Comparison of ENCODE assay signal across 9 cellular contexts in the genomic region with DNA sequence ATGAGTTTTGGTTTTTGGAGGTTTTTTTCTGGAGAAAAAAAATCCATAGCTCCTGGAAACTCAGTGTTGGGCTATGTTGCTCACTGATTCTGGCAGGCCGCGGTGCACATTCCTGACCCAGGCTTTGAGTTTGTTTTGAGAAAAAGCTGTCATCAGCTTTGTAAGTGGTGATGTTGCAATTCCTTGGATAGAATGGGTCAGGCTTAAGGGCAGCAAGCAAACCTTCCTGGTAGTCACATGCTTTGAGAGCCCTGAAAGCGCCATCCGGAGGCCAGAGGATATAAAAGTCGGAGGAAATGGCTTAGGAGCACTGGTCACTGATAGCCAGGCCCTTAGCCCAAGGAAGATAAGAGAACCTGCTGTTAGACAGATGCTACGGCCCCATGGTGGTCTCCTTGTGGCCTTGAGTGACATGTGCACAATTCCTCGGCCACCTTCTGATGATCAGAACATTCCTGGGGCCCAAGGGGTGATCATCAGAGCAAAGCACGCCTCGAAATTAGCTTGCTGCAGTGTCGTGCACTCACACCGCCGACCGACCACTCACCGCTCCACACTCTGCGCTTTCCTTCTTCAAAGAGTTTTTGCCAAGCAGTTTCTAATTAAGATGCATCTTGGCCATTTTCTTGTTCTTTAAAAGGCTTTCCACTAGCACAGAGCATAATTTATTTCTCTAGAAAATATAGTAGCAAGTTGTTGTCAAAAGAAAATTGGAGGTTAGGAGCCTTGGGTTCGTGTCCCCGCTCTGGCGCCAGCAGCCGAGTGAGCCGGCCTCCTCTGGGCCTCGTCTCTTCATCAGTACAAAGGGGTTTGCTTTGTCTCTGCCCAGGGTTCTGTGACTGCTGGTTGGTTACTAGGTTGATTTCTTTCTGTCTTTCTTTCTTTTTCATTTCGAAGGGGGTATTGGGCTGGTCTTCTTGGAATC.
DNase-seq lines count a peak whose midpoint lies in the region; ATAC-seq, FAIRE-seq and TF ChIP-seq lines count a peak whose summit lies in the region.
"Had no signal": no experiment of that assay in that cellular context is flagged by ENCODE, and none has a peak within 500 bp of the region (broad histone marks: within the 10 kb centered on the region; RNA-seq: fewer than 3 reads in every experiment).

No MANE protein-coding gene starts in this region.

- TF ChIP-seq CTCF in foreskin fibroblast (IDR thresholded peaks at IDR 0.05; ENCODE audit: low read depth, low read length) (peak; percentile 33), pancreas (IDR thresholded peaks at IDR 0.05) (no peak)

- no peaks in the 10 kb centered on the region for H3K79me2 ChIP-seq in GM23248 (ENCODE audit: insufficient read depth)

- H3K27ac ChIP-seq in GM23248 (peak overlapping the region; percentile 94), SJSA1 (peak overlapping the region; percentile 12; the same call in 1 of the 2 replicates), pancreas (peak overlapping the region in 3 of 4 donors; percentile 13 to 50 (median 41))
- H3K27ac ChIP-seq: SJCRH30 had no signal

- no peaks in the 10 kb centered on the region for H3K9me2 ChIP-seq in GM23248 (ENCODE audit: insufficient read depth)

- H4K20me1 ChIP-seq in GM23248 (ENCODE audit: insufficient read depth), result no peaks in the 10 kb centered on the region

- in situ Hi-C loops in GM23248 (cut with MboI), result no loop called here

- peak overlapping the region; percentile 76 for H3K4me2 ChIP-seq in GM23248 (ENCODE audit: unreplicated experiment)

- H3K9ac ChIP-seq in GM23248, result peak overlapping the region; percentile 78

- intact Hi-C loops in pancreas (cut with DNase I), result no loop called here

- ATAC-seq in pancreas (peak; percentile 73 to 86 (median 83)), HG03571 (IDR thresholded peaks at IDR 0.05; ENCODE audit: unreplicated experiment) (no peak), GM18519 (IDR thresholded peaks at IDR 0.05; ENCODE audit: low FRiP score, unreplicated experiment) (no peak)

- H3K36me3 ChIP-seq in GM23248 (ENCODE audit: low read depth), result no peaks in the 10 kb centered on the region
- no peaks in the 10 kb centered on the region for H3K36me3 ChIP-seq in SJSA1
- H3K36me3 ChIP-seq in pancreas, result no peaks in the 10 kb centered on the region

- H3K27me3 ChIP-seq in GM23248 (replicated peaks; ENCODE audit: insufficient read depth) (no peaks in the 10 kb centered on the region), SJSA1 (replicated peaks) (no peaks in the 10 kb centered on the region), pancreas (no peaks in the 10 kb centered on the region)
- H3K27me3 ChIP-seq: SJCRH30 had no signal

- H3K4me1 ChIP-seq in GM23248 (ENCODE audit: insufficient read depth), result peaks cover 40% of the 10 kb centered on the region
- H3K4me1 ChIP-seq in SJSA1 (replicated peaks), result peaks cover 17% of the 10 kb centered on the region
- H3K4me1 ChIP-seq in pancreas, result peaks cover 0 to 4% (median 0%) of the 10 kb centered on the region in 3 donors

- H3F3A ChIP-seq in GM23248 (ENCODE audit: insufficient read depth), result peaks cover 45% of the 10 kb centered on the region

- H3K9me3 ChIP-seq in GM23248 (ENCODE audit: low read depth) (no peaks in the 10 kb centered on the region), SJSA1 (replicated peaks) (no peaks in the 10 kb centered on the region), pancreas (no peaks in the 10 kb centered on the region)
- H3K9me3 ChIP-seq: SJCRH30 had no signal

- H3K4me3 ChIP-seq in GM23248 (peak overlapping the region; percentile 55), SJSA1 (no peak overlapping the region), foreskin fibroblast (ENCODE audit: low read depth in 1 of 2, low read length in 2 of 2) (no peak overlapping the region), pancreas (no peak overlapping the region)
- H3K4me3 ChIP-seq: SJCRH30 had no signal

- H2AFZ ChIP-seq in GM23248, result peak overlapping the region; percentile 38; the same call in 1 of the 2 replicates

- DNase-seq in GM23248 (peak; percentile 98), SJSA1 (ENCODE audit: low read depth in 1 of 2, low spot score in 2 of 2) (peak; percentile 34 to 55), foreskin fibroblast (peak; percentile 97), pancreas (peak in 3 of 6 donors; percentile 33 to 51 (median 38)), GDM1 (lab: John Stamatoyannopoulos, UW) (no peak), SHP77 (lab: John Stamatoyannopoulos, UW) (no peak)

- WGBS in GM23248 (ENCODE audit: low coverage in 1 of 2, low lambda C conversion rate in 2 of 2, missing lambda C conversion rate in 2 of 2), 2 experiments, result 4 to 5% methylated on average over 22 of the region's 22 CpGs
- WGBS in pancreas, 2 donors, result 79 to 84% methylated on average over 22 of the region's 22 CpGs

- FAIRE-seq in pancreas (lab: Jason Lieb, UNC), result no peak

Comparison
In these comparisons a context has a peak if more than half of its experiments do, and no peak if none do; other contexts are left out.
1. DNase-seq: peak in GM23248 (single experiment), SJSA1 (2 of 2) and foreskin fibroblast (2 of 2); none in GDM1 (single experiment) and SHP77 (0 of 2).
2. H3K27ac ChIP-seq: peak in every context shown above with its lines; median percentile 94 in GM23248; 41 in pancreas; 12 in SJSA1.
3. ATAC-seq: peak in pancreas (4 of 4); none in HG03571 (single experiment) and GM18519 (single experiment).